ENCODE assay signal across 20 cellular contexts in the genomic region with DNA sequence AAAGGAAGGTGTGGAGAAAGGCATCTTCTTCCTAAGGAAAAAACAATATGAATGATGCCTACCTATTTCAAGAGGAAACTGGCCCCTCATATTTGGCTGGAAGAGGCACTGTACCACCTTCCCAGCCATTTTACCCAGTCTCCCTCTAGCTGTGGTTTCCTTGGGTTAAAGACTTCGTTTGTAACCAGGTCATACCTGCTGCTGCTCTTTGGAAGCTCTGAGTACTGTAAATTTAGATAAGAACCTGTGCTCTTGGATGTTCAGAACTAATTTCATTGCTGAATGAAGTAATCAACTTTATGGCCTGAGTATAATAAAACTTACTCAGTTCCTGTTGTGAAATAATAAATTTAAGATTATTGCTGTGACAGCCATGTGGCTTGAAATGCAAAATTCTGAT. TPM values are rescaled to one million over a fixed set of nuclear protein-coding genes. Genes with fewer than 3 reads are reported as not detected.
DNase-seq lines count a peak whose midpoint lies in the region; ATAC-seq, FAIRE-seq and TF ChIP-seq lines count a peak whose summit lies in the region.
"Had no signal": no experiment of that assay in that cellular context is flagged by ENCODE, and none has a peak within 500 bp of the region (broad histone marks: within the 10 kb centered on the region; RNA-seq: fewer than 3 reads in every experiment).

No MANE protein-coding gene starts in this region.

- POLR2A ChIA-PET in HEK293 (lab: Yijun Ruan, JAX) = no interaction called here

- no peak for ATAC-seq in activated CD4-positive, CD25-positive, alpha-beta regulatory T cell treated with anti-CD3 and anti-CD28 coated beads, Interleukin-2, amount 50 U/mL, for 24 hours
- ATAC-seq: A549, SK-N-SH treated with all-trans-retinoic acid at 6 μM for 48 hours had no signal

- no peaks in the 10 kb centered on the region for H4K20me1 ChIP-seq in hepatocyte (ENCODE audit: insufficient read depth, poor library complexity, severe bottlenecking)

- CTCF ChIA-PET in HEK293 (lab: Yijun Ruan, JAX) = interaction anchor here (0.6 to 0.7 kb wide), 2 partner anchors 8 to 18 kb away, joined by 4 read pairs; no protein-coding TSS in a partner anchor

- peak overlapping the region; percentile 10 for H3K4me2 ChIP-seq in hepatocyte
- H3K4me2 ChIP-seq: A549 had no signal

- peaks cover 2% of the 10 kb centered on the region for H3K79me2 ChIP-seq in hepatocyte

- peaks cover 8% of the 10 kb centered on the region for H3K4me1 ChIP-seq in HEK293 (ENCODE audit: control insufficient read depth, insufficient read depth, low read length)
- H3K4me1 ChIP-seq in hepatocyte (ENCODE audit: insufficient read depth) = peaks cover 23% of the 10 kb centered on the region
- no peaks in the 10 kb centered on the region for H3K4me1 ChIP-seq in small intestine (ENCODE audit: control insufficient read depth in 2 of 2, insufficient read depth in 1 of 2, low read depth in 1 of 2, low read length in 1 of 2)
- H3K4me1 ChIP-seq: A549 had no signal

- H3K9me3 ChIP-seq in HEK293 (ENCODE audit: control insufficient read depth, insufficient read depth, low read depth, low read length) (no peaks in the 10 kb centered on the region), hepatocyte (ENCODE audit: low read depth) (no peaks in the 10 kb centered on the region), small intestine (ENCODE audit: control insufficient read depth, low read depth) (no peaks in the 10 kb centered on the region)
- H3K9me3 ChIP-seq: A549 had no signal

- H3K4me3 ChIP-seq in HEK293 (ENCODE audit: low read depth, low read length) (no peak overlapping the region), hepatocyte (no peak overlapping the region), small intestine (ENCODE audit: low read depth in 1 of 2, low read length in 2 of 2) (no peak overlapping the region)
- H3K4me3 ChIP-seq: A549, GM23248 had no signal

- H3K36me3 ChIP-seq in HEK293 (ENCODE audit: control insufficient read depth in 2 of 2, insufficient read depth in 1 of 2, low read length in 2 of 2) (no peaks in the 10 kb centered on the region), hepatocyte (replicated peaks; ENCODE audit: insufficient read depth, low read depth) (no peaks in the 10 kb centered on the region), small intestine (ENCODE audit: control insufficient read depth in 2 of 2, insufficient read depth in 2 of 2, low read length in 2 of 2) (peaks cover 0 to 12% of the 10 kb centered on the region in 2 donors)

- WGBS in hepatocyte (ENCODE audit: low lambda C conversion rate, missing lambda C conversion rate) = 41% methylated on average over 1 of the region's 1 CpG
- WGBS in small intestine, 3 donors = 0 to 26% (median 13%) methylated on average over 1 of the region's 1 CpG

- H3K27me3 ChIP-seq in hepatocyte = no peaks in the 10 kb centered on the region
- peaks cover 0 to 1% of the 10 kb centered on the region in 2 donors for H3K27me3 ChIP-seq in small intestine (ENCODE audit: control insufficient read depth in 2 of 2, insufficient read depth in 2 of 2, low read length in 2 of 2)

- no peaks in the 10 kb centered on the region for H3K9me2 ChIP-seq in hepatocyte (replicated peaks; ENCODE audit: insufficient read depth)

- H3K27ac ChIP-seq in HEK293 (ENCODE audit: extremely low read depth, low read depth, low read length) = no peak overlapping the region
- H3K27ac ChIP-seq in hepatocyte = peak overlapping the region; percentile 77
- H3K27ac ChIP-seq in small intestine (ENCODE audit: low read depth in 1 of 2, low read length in 1 of 2) = peak overlapping the region in 1 of 2 donors; percentile 64
- H3K27ac ChIP-seq: A549, GM23248 had no signal

- DNase-seq in NCI-H69 (lab: John Stamatoyannopoulos, UW) (peak; percentile 18), hepatocyte (ENCODE audit: low spot score) (peak; percentile 32), small intestine (peak; percentile 90), NCI-H128 (lab: John Stamatoyannopoulos, UW; ENCODE audit: unreplicated experiment) (no peak), posterior vena cava (ENCODE audit: low spot score) (no peak)
- DNase-seq: Calu3; CD4-positive, alpha-beta memory T cell; GF-D8; GM23248; HCEC 1CT; NCI-H1092 treated with DMSO at 0.1 percent for 48 hours; NCI-H2081 treated with DMSO at 0.1 percent for 48 hours; NCI-H2227 treated with DMSO at 0.1 percent for 48 hours; NCI-H524; SIG-M5 had no signal

- intact Hi-C loops in posterior vena cava (cut with DNase I) = loop anchor here in 1 of 2 donors (2.0 kb wide), 1 partner anchor 76 kb away; no protein-coding TSS in a partner anchor

- TF ChIP-seq CTCF in HEK293 (tag by site-specific recombination; IDR thresholded peaks at IDR 0.05) = no peak
- TF ChIP-seq CTCF in hepatocyte (IDR thresholded peaks at IDR 0.05; ENCODE audit: poor library complexity) = no peak

- no peak overlapping the region for H2AFZ ChIP-seq in hepatocyte
- H2AFZ ChIP-seq: GM23248 had no signal

- FAIRE-seq in small intestine (lab: Jason Lieb, UNC) = no peak
- FAIRE-seq: A549 had no signal

TF ChIP-seq in HEK293, 187 proteins besides CTCF, POLR2A, EP300 and RAD21 (continues in another document):
- TF ChIP-seq ZNF624 (tag by site-specific recombination; IDR thresholded peaks at IDR 0.05) (no peak), GFI1B (tag by site-specific recombination; IDR thresholded peaks at IDR 0.05) (0 out of 2 replicates have a peak, but pooled peaks have one; percentile 16), ZNF561 (tag by site-specific recombination; IDR thresholded peaks at IDR 0.05; ENCODE audit: borderline replicate concordance) (no peak), ZNF292 (tag by site-specific recombination; IDR thresholded peaks at IDR 0.05; ENCODE audit: borderline replicate concordance, low read depth) (no peak), ZNF701 (tag by site-specific recombination; IDR thresholded peaks at IDR 0.05) (no peak), ZBTB20 (tag by site-specific recombination; IDR thresholded peaks at IDR 0.05) (no peak), ZNF184 (tag by site-specific recombination; IDR thresholded peaks at IDR 0.05) (no peak), ZNF394 (tag by site-specific recombination; IDR thresholded peaks at IDR 0.05; ENCODE audit: borderline replicate concordance) (no peak), ZNF785 (tag by site-specific recombination; IDR thresholded peaks at IDR 0.05) (no peak)
- TF ChIP-seq, protein P1, sequence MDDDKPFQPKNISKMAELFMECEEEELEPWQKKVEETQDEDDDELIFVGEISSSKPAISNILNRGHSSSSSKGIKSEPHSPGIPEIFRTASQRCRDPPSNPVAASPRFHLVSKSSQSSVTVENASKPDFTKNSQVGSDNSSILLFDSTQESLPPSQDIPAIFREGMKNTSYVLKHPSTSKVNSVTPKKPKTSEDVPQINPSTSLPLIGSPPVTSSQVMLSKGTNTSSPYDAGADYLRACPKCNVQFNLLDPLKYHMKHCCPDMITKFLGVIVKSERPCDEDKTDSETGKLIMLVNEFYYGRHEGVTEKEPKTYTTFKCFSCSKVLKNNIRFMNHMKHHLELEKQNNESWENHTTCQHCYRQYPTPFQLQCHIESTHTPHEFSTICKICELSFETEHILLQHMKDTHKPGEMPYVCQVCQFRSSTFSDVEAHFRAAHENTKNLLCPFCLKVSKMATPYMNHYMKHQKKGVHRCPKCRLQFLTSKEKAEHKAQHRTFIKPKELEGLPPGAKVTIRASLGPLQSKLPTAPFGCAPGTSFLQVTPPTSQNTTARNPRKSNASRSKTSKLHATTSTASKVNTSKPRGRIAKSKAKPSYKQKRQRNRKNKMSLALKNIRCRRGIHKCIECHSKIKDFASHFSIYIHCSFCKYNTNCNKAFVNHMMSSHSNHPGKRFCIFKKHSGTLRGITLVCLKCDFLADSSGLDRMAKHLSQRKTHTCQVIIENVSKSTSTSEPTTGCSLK (tag by site-specific recombination; IDR thresholded peaks at IDR 0.05) = no peak
- TF ChIP-seq, protein P2, sequence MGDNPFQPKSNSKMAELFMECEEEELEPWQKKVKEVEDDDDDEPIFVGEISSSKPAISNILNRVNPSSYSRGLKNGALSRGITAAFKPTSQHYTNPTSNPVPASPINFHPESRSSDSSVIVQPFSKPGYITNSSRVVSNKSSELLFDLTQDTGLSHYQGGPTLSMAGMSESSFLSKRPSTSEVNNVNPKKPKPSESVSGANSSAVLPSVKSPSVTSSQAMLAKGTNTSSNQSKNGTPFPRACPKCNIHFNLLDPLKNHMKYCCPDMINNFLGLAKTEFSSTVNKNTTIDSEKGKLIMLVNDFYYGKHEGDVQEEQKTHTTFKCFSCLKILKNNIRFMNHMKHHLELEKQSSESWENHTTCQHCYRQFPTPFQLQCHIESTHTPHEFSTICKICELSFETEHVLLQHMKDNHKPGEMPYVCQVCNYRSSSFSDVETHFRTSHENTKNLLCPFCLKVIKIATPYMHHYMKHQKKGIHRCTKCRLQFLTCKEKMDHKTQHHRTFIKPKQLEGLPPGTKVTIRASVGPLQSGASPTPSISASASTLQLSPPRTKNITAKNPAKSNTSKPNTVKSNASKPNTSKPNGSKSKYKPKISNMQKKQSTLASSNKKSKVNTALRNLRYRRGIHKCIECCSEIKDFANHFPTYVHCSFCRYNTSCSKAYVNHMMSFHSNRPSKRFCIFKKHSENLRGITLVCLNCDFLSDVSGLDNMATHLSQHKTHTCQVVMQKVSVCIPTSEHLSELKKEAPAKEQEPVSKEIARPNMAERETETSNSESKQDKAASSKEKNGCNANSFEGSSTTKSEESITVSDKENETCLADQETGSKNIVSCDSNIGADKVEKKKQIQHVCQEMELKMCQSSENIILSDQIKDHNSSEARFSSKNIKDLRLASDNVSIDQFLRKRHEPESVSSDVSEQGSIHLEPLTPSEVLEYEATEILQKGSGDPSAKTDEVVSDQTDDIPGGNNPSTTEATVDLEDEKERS (tag by site-specific recombination; IDR thresholded peaks at IDR 0.05) = no peak

RNA-seq across cellular contexts. Expression of a gene that starts 12.1 kb away (rescaled TPM):
- 81.2 and 92.2 TPM in 2 replicates for total RNA-seq in hepatocyte
- polyA plus RNA-seq in hepatocyte = 23.7 and 40.1 TPM in 2 replicates
- polyA plus RNA-seq in small intestine = 100 to 1,000 TPM; 108 to 232 (median 208) TPM
- total RNA-seq in posterior vena cava = not detected
- total RNA-seq: Calu3, GM23248 had no signal
- polyA plus RNA-seq: BJ; CD4-positive, alpha-beta memory T cell; GM23248 had no signal

RNA-seq across cellular contexts. Expression of a gene that starts 22.9 kb away (rescaled TPM):
- total RNA-seq in hepatocyte = 16.9 and 17.9 TPM in 2 replicates
- polyA plus RNA-seq in hepatocyte = 5.4 and 6.2 TPM in 2 replicates
- polyA plus RNA-seq in small intestine = 1 to 10 TPM; 3.8 to 7.4 (median 6.7) TPM
- total RNA-seq in posterior vena cava = 1 to 10 TPM; 3.0 to 3.1 TPM

Comparison
In these comparisons a context has a peak if more than half of its experiments do, and no peak if none do; other contexts are left out.
1. DNase-seq: peak in NCI-H69 (single experiment), hepatocyte (single experiment) and small intestine (single experiment); none in NCI-H128 (single experiment) and posterior vena cava (single experiment).
2. RNA of a gene that starts 12.1 kb away (total RNA-seq): 81.2 to 92.2 TPM in hepatocyte; not detected in posterior vena cava; every median in the first group is over 10 times any median in the second.